ENCODE assay signal across 8 cellular contexts in the genomic region with DNA sequence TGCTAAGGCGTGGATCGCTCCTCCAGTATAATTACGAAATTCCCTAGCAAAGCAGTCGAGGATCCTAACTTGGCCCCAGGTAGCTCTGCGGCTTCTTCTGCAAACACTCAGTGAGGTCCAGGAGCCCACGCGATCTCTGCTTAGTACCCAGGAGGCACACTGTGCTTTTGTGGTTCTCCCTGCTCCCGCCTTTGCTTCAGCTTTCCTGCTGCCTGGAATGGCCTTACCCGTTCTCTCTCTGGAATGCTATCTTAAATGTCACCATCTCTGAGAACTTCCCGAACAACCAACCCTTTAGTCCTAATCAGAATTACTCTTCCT. TPM values are rescaled to one million over a fixed set of nuclear protein-coding genes. Genes with fewer than 3 reads are reported as not detected.
DNase-seq lines count a peak whose midpoint lies in the region; ATAC-seq and TF ChIP-seq lines count a peak whose summit lies in the region.

No MANE protein-coding gene starts in this region.

- no peak for DNase-seq in GM06990 (ENCODE audit: extremely low read depth, insufficient read length)
- DNase-seq in RWPE1 (ENCODE audit: low spot score): peak; percentile 64
- no peak for DNase-seq in endodermal cell
- DNase-seq in naive B cell: no peak
- no peak for DNase-seq in CD1c-positive myeloid dendritic cell (ENCODE audit: extremely low spot score)
- no peak for DNase-seq in GDM1 (lab: John Stamatoyannopoulos, UW)
- no peak for DNase-seq in mesenteric fat pad (ENCODE audit: low spot score)

- H3K27ac ChIP-seq in HEK293 (ENCODE audit: extremely low read depth, low read depth, low read length) (peak overlapping the region; percentile 75), RWPE1 (peak overlapping the region; percentile 89), endodermal cell (ENCODE audit: low read depth, low read length) (no peak overlapping the region)

- H3K27ac Mint-ChIP-seq in endodermal cell (peak overlapping the region; percentile 95), naive B cell (peak overlapping the region; percentile 90 to 99 (median 98))

- no peak for ATAC-seq in naive B cell (ENCODE audit: low read depth in 2 of 2)

- H3K36me3 Mint-ChIP-seq in endodermal cell (ENCODE audit: low read depth) (peaks cover 6% of the 10 kb centered on the region), naive B cell (peaks cover 0 to 11% of the 10 kb centered on the region in 2 donors)

- 18 to 25% methylated on average over 7 to 10 of the region's 10 CpGs for WGBS in endodermal cell (ENCODE audit: insufficient coverage in 1 of 2, insufficient read length in 1 of 2), 2 experiments

- H3K4me1 Mint-ChIP-seq in endodermal cell: peaks cover 22% of the 10 kb centered on the region
- peaks cover 32 to 49% (median 45%) of the 10 kb centered on the region in 3 donors for H3K4me1 Mint-ChIP-seq in naive B cell

- no peak for TF ChIP-seq CTCF in GM06990 (IDR thresholded peaks at IDR 0.05; ENCODE audit: insufficient read depth, low read length, poor library complexity, severe bottlenecking)
- no peak for TF ChIP-seq CTCF in HEK293 (tag by site-specific recombination; IDR thresholded peaks at IDR 0.05)
- no peak for TF ChIP-seq CTCF in RWPE1 (conservative IDR thresholded peaks at IDR 0.05; ENCODE audit: low read depth)
- no peak for TF ChIP-seq CTCF in endodermal cell (conservative IDR thresholded peaks at IDR 0.05)

- H3K4me3 Mint-ChIP-seq in endodermal cell (peak overlapping the region; percentile 100), naive B cell (peak overlapping the region; percentile 96 to 100 (median 99))

- POLR2A ChIA-PET in HEK293 (lab: Yijun Ruan, JAX): interaction anchor here (2.1 kb wide), 1 partner anchor 13 kb away, joined by 6 read pairs; no protein-coding TSS in a partner anchor
- POLR2A ChIA-PET in RWPE1 (lab: Yijun Ruan, JAX; ENCODE audit: low non-redundant PET): no interaction called here

- H3K36me3 ChIP-seq in GM06990 (ENCODE audit: control insufficient read depth, insufficient read depth, low read length) (peaks cover 4% of the 10 kb centered on the region), HEK293 (ENCODE audit: control insufficient read depth in 2 of 2, insufficient read depth in 1 of 2, low read length in 2 of 2) (peaks cover under 1 to 26% of the 10 kb centered on the region in 2 experiments), endodermal cell (ENCODE audit: control insufficient read depth, insufficient read depth, low read length) (peaks cover 9% of the 10 kb centered on the region)

- H3K4me3 ChIP-seq in GM06990 (replicated peaks; ENCODE audit: low read depth, low read length) (peak overlapping the region; percentile 100), HEK293 (ENCODE audit: low read depth, low read length) (peak overlapping the region; percentile 77), endodermal cell (ENCODE audit: low read length) (peak overlapping the region; percentile 100)

- H3K27me3 Mint-ChIP-seq in endodermal cell (ENCODE audit: insufficient read depth) (no peaks in the 10 kb centered on the region), naive B cell (no peaks in the 10 kb centered on the region)

- H3K9me3 Mint-ChIP-seq in endodermal cell: no peaks in the 10 kb centered on the region
- no peaks in the 10 kb centered on the region for H3K9me3 Mint-ChIP-seq in naive B cell

- H3K27me3 ChIP-seq in GM06990 (replicated peaks; ENCODE audit: control insufficient read depth, insufficient read depth, low read length): no peaks in the 10 kb centered on the region
- H3K27me3 ChIP-seq in endodermal cell (ENCODE audit: control insufficient read depth, insufficient read depth, low read length, poor library complexity, severe bottlenecking): no peaks in the 10 kb centered on the region

- peaks cover 4% of the 10 kb centered on the region; the same call in 1 of the 2 replicates for H3K4me1 ChIP-seq in HEK293 (ENCODE audit: control insufficient read depth, insufficient read depth, low read length)
- H3K4me1 ChIP-seq in endodermal cell (ENCODE audit: control insufficient read depth, insufficient read depth, low read length): peaks cover 7% of the 10 kb centered on the region

- CTCF ChIA-PET in HEK293 (lab: Yijun Ruan, JAX): no interaction called here
- CTCF ChIA-PET in RWPE1 (lab: Yijun Ruan, JAX): interaction anchor here (0.9 to 1.0 kb wide), 2 partner anchors 23 to 915 kb away, joined by 3 read pairs; no protein-coding TSS in a partner anchor

- H3K9me3 ChIP-seq in HEK293 (ENCODE audit: control insufficient read depth, insufficient read depth, low read depth, low read length) (no peaks in the 10 kb centered on the region), endodermal cell (ENCODE audit: control insufficient read depth, low read length) (no peaks in the 10 kb centered on the region)

- H3K9ac ChIP-seq in endodermal cell (ENCODE audit: extremely low read depth, low read length, poor library complexity, severe bottlenecking): peak overlapping the region; percentile 77

TF ChIP-seq in HEK293, 187 proteins besides CTCF, POLR2A, EP300 and RAD21:
- TF ChIP-seq ZNF335 (tag by site-specific recombination; conservative IDR thresholded peaks at IDR 0.05) (peak; percentile 83), IKZF3 (tag by site-specific recombination; IDR thresholded peaks at IDR 0.05) (peak; percentile 45), ZNF76 (tag by site-specific recombination; IDR thresholded peaks at IDR 0.05; ENCODE audit: borderline replicate concordance, low read depth) (peak; percentile 65; the same call in 1 of the 2 replicates), SP7 (tag by site-specific recombination; IDR thresholded peaks at IDR 0.05) (no peak), ZNF600 (tag by site-specific recombination; IDR thresholded peaks at IDR 0.05) (peak; percentile 55; the same call in 1 of the 2 replicates)
- TF ChIP-seq, protein P1, sequence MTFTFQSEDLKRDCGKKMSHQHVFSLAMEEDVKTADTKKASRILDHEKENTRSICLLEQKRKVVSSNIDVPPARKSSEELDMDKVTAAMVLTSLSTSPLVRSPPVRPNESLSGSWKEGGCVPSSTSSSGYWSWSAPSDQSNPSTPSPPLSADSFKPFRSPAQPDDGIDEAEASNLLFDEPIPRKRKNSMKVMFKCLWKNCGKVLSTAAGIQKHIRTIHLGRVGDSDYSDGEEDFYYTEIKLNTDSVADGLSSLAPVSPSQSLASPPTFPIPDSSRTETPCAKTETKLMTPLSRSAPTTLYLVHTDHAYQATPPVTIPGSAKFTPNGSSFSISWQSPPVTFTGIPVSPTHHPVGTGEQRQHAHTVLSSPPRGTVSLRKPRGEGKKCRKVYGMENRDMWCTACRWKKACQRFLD (tag by site-specific recombination; IDR thresholded peaks at IDR 0.05): no peak
TF ChIP-seq in HEK293: peak in this region for 4.

RNA-seq across cellular contexts. Expression of gene INVS, which starts 0.6 kb away (rescaled TPM):
- total RNA-seq in endodermal cell: 10 to 100 TPM; 22.8 to 26.6 TPM
- polyA plus RNA-seq in endodermal cell (2013, experiment 1 of 2): 14.1 TPM
- 13.8 TPM for polyA plus RNA-seq in endodermal cell (2013, experiment 2 of 2)
- polyA plus RNA-seq in naive B cell (ENCODE audit: low read depth in 6 of 6): 10 to 100 TPM in 3 of 6 donors, 1 to 10 TPM in 3; 1.5 to 14.5 (median 10.0) TPM
- total RNA-seq in mesenteric fat pad: 22.4 TPM

RNA-seq across cellular contexts. Expression of gene ERP44, which starts 0.9 kb away (rescaled TPM):
- 10 to 100 TPM; 22.4 to 23.4 TPM for total RNA-seq in endodermal cell
- polyA plus RNA-seq in endodermal cell (2013, experiment 1 of 2): 24.5 TPM
- polyA plus RNA-seq in endodermal cell (2013, experiment 2 of 2): 23.0 TPM
- polyA plus RNA-seq in naive B cell (ENCODE audit: low read depth in 6 of 6): 10 to 100 TPM; 71.9 to 88.2 (median 76.9) TPM
- total RNA-seq in mesenteric fat pad: 21.3 TPM
